Comparison of ENCODE assay signal across 11 cellular contexts in genomic region chr18:12750076-12750707, GRCh38. TPM values are rescaled to one million over a fixed set of nuclear protein-coding genes. Genes with fewer than 3 reads are reported as not detected.
DNase-seq lines count a peak whose midpoint lies in the region; ATAC-seq and TF ChIP-seq lines count a peak whose summit lies in the region.
"Had no signal": no experiment of that assay in that cellular context is flagged by ENCODE, and none has a peak within 500 bp of the region (broad histone marks: within the 10 kb centered on the region; RNA-seq: fewer than 3 reads in every experiment).

No MANE protein-coding gene starts in this region.

- peak; percentile 49 for DNase-seq in GM06990 (ENCODE audit: extremely low read depth, insufficient read length)
- DNase-seq in T-helper 17 cell = no peak
- DNase-seq in mesendoderm = peak; percentile 16
- DNase-seq in vagina (ENCODE audit: extremely low spot score in 2 of 2) = no peak
- no peak for DNase-seq in globus pallidus (ENCODE audit: low spot score)
- no peak for DNase-seq in hippocampal formation (lab: John Stamatoyannopoulos, UW)
- DNase-seq in MV-4-11 (lab: John Stamatoyannopoulos, UW) = no peak
- DNase-seq: effector CD4-positive, alpha-beta T cell; kidney glomerular epithelial cell had no signal

- H2AK5ac ChIP-seq in mesendoderm (ENCODE audit: low read length) = no peak overlapping the region

- no peak overlapping the region for H2BK15ac ChIP-seq in mesendoderm (replicated peaks; ENCODE audit: low read depth)

- H3K27me3 ChIP-seq in GM06990 (replicated peaks; ENCODE audit: control insufficient read depth, insufficient read depth, low read length) (no peaks in the 10 kb centered on the region), mesendoderm (ENCODE audit: insufficient read depth, low read length, poor library complexity) (no peaks in the 10 kb centered on the region), vagina (no peaks in the 10 kb centered on the region)

- H2BK120ac ChIP-seq in mesendoderm (ENCODE audit: low read depth, low read length) = no peak overlapping the region

- H3K4me2 ChIP-seq in mesendoderm (ENCODE audit: low read length) = no peak overlapping the region

- no peak overlapping the region for H2BK5ac ChIP-seq in mesendoderm (ENCODE audit: low read length)

- H3K27ac ChIP-seq in mesendoderm (ENCODE audit: low read depth, low read length) (no peak overlapping the region), vagina (no peak overlapping the region)

- H3K18ac ChIP-seq in mesendoderm (ENCODE audit: low read length) = no peak overlapping the region

- no peak for TF ChIP-seq POLR2A in vagina (IDR thresholded peaks at IDR 0.05)

- no peaks in the 10 kb centered on the region for H3K79me2 ChIP-seq in mesendoderm (ENCODE audit: control insufficient read depth, insufficient read depth, low read length)

- no CpG with 5 or more reads among the region's 14 CpGs for WGBS in mesendoderm (ENCODE audit: extremely low coverage, insufficient coverage, low lambda C conversion rate)

- peaks cover 12% of the 10 kb centered on the region for H3K4me1 Mint-ChIP-seq in T-helper 17 cell

- H4K5ac ChIP-seq in mesendoderm (ENCODE audit: low read length) = no peak overlapping the region

- TF ChIP-seq CTCF in GM06990 (IDR thresholded peaks at IDR 0.05; ENCODE audit: insufficient read depth, low read length, poor library complexity, severe bottlenecking) = no peak
- no peak for TF ChIP-seq CTCF in vagina (IDR thresholded peaks at IDR 0.05)

- no peaks in the 10 kb centered on the region for H3K4me1 ChIP-seq in mesendoderm (ENCODE audit: control insufficient read depth, low read depth, low read length)
- no peaks in the 10 kb centered on the region for H3K4me1 ChIP-seq in vagina

- no peaks in the 10 kb centered on the region for H3K79me1 ChIP-seq in mesendoderm (ENCODE audit: low read length)

- H3K4me3 ChIP-seq in GM06990 (replicated peaks; ENCODE audit: low read depth, low read length) = no peak overlapping the region
- no peak overlapping the region for H3K4me3 ChIP-seq in mesendoderm (ENCODE audit: low read length)
- H3K4me3 ChIP-seq in vagina = no peak overlapping the region

- no peak overlapping the region for H3K23ac ChIP-seq in mesendoderm (ENCODE audit: low read length)

- ATAC-seq in HG02798 (IDR thresholded peaks at IDR 0.05; ENCODE audit: poor library complexity, unreplicated experiment) (peak; percentile 42), T-helper 17 cell (no peak)
- ATAC-seq: HCT116 had no signal

- H3K9ac ChIP-seq in mesendoderm (ENCODE audit: low read length) = no peak overlapping the region

- H4K8ac ChIP-seq in mesendoderm (ENCODE audit: low read depth, low read length) = no peak overlapping the region

- intact Hi-C loops in vagina (cut with DNase I) = no loop called here

- H3K4ac ChIP-seq in mesendoderm (ENCODE audit: low read depth, low read length) = no peak overlapping the region

- H3K36me3 ChIP-seq in GM06990 (ENCODE audit: control insufficient read depth, insufficient read depth, low read length) = no peaks in the 10 kb centered on the region
- no peaks in the 10 kb centered on the region for H3K36me3 ChIP-seq in mesendoderm (ENCODE audit: control insufficient read depth, insufficient read depth, low read length)
- no peaks in the 10 kb centered on the region for H3K36me3 ChIP-seq in vagina

- no peaks in the 10 kb centered on the region for H3K36me3 Mint-ChIP-seq in T-helper 17 cell (ENCODE audit: low read depth)

- H3K27ac Mint-ChIP-seq in T-helper 17 cell = peak overlapping the region; percentile 21

- H3K27me3 Mint-ChIP-seq in T-helper 17 cell = peaks cover 5% of the 10 kb centered on the region

- no peak overlapping the region for H3K56ac ChIP-seq in mesendoderm (ENCODE audit: low read length)

- no peaks in the 10 kb centered on the region for H3K9me3 ChIP-seq in T-helper 17 cell (ENCODE audit: control insufficient read depth, low read length, poor library complexity, severe bottlenecking)
- H3K9me3 ChIP-seq in vagina = no peaks in the 10 kb centered on the region

- no peak overlapping the region for H3K4me3 Mint-ChIP-seq in T-helper 17 cell

RNA-seq across cellular contexts. Expression of gene PSMG2, which starts 47.4 kb away (rescaled TPM):
- 10 to 100 TPM; 49.6 to 60.7 TPM for total RNA-seq in T-helper 17 cell
- polyA plus RNA-seq in mesendoderm (2013, experiment 1 of 2) = 79.6 TPM
- polyA plus RNA-seq in mesendoderm (2013, experiment 2 of 2) = 77.1 TPM
- total RNA-seq in vagina = 56.2 TPM

RNA-seq across cellular contexts. Expression of gene CEP76, which starts 47.7 kb away (rescaled TPM):
- total RNA-seq in T-helper 17 cell (10 to 100 TPM in 1 of 2 donors, 1 to 10 TPM in 1; 8.9 to 10.5 TPM), vagina (8.6 TPM)
- polyA plus RNA-seq in mesendoderm (2013, experiment 1 of 2) = 11.6 TPM
- 11.7 TPM for polyA plus RNA-seq in mesendoderm (2013, experiment 2 of 2)

Comparison
In these comparisons a context has a peak if more than half of its experiments do, and no peak if none do; other contexts are left out.
1. DNase-seq: peak in GM06990 (single experiment) and mesendoderm (single experiment); none in T-helper 17 cell (0 of 3), vagina (0 of 2), globus pallidus (single experiment), hippocampal formation (0 of 2) and MV-4-11 (single experiment).